ENCODE assay signal across 18 cellular contexts in the genomic region with DNA sequence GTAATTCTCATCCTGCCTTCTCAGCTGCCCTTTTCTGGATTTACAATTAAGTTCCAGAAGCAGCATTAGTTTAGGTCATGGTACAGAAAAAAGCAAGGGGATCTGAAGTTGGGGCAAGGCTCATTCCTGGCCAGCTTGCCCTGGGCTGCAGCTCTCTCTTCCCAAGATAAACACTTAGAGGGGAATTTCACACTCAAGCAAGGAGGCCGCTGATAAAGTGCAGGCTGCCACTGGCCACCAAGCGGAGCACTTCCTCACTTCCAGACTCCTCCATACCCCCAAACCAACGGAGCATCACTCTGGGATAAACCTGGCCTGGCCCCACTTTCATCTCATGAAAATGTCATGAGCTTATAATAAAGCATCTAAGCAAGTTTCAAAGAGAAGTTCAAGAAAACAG.
"Had no signal": no experiment of that assay in that cellular context is flagged by ENCODE, and none has a peak within 500 bp of the region (broad histone marks: within the 10 kb centered on the region; RNA-seq: fewer than 3 reads in every experiment).

No MANE protein-coding gene starts in this region.

- H3K9me3 Mint-ChIP-seq: activated B cell treated with CpG ODN at 0.5 μM for 24 hours; activated CD4-positive, alpha-beta memory T cell treated with anti-CD3 and anti-CD28 coated beads for 36 hours; activated naive CD8-positive, alpha-beta T cell treated with anti-CD3 and anti-CD28 coated beads for 36 hours; activated T-helper 17 cell treated with anti-CD3 and anti-CD28 coated beads, Interleukin-2, amount 50 U/mL, for 72 hours; T-helper 2 cell treated with Interferon-gamma antibody and Interleukin-4, amounts not matched to agents 5 μg/mL and 100 μg/mL, for 36 hours had no signal

- H3K4me1 ChIP-seq: parathyroid adenoma, thyroid gland had no signal

- H3K4me3 ChIP-seq: hepatocyte, mucosa of descending colon, thyroid gland had no signal

- H3K9me3 ChIP-seq: mucosa of descending colon, thyroid gland had no signal

- H3K4me1 Mint-ChIP-seq: activated B cell treated with CpG ODN at 0.5 μM for 24 hours; activated CD8-positive, alpha-beta memory T cell treated with anti-CD3 and anti-CD28 coated beads, Interleukin-2, amount 10 ng/mL, durations not matched to agents 7 days and 5 days; activated naive CD8-positive, alpha-beta T cell treated with anti-CD3 and anti-CD28 coated beads for 36 hours; activated T-helper 17 cell treated with anti-CD3 and anti-CD28 coated beads, Interleukin-2, amount 50 U/mL, for 72 hours; naive B cell had no signal

- H3K27ac ChIP-seq: hepatocyte, parathyroid adenoma, thyroid gland had no signal

- H3K27me3 Mint-ChIP-seq: activated CD4-positive, alpha-beta memory T cell treated with anti-CD3 and anti-CD28 coated beads for 36 hours; activated CD8-positive, alpha-beta memory T cell treated with anti-CD3 and anti-CD28 coated beads, Interleukin-2, amount 10 ng/mL, durations not matched to agents 7 days and 5 days; activated naive CD8-positive, alpha-beta T cell treated with anti-CD3 and anti-CD28 coated beads for 36 hours; activated T-helper 17 cell treated with anti-CD3 and anti-CD28 coated beads, Interleukin-2, amount 50 U/mL, for 72 hours had no signal

- ATAC-seq: activated CD8-positive, alpha-beta memory T cell treated with anti-CD3 and anti-CD28 coated beads, Interleukin-2, amount 10 ng/mL, durations not matched to agents 7 days and 5 days; activated T-helper 17 cell treated with anti-CD3 and anti-CD28 coated beads, Interleukin-2, amount 50 U/mL, for 72 hours; left ventricle myocardium superior; mucosa of descending colon had no signal

- H3K36me3 ChIP-seq: thyroid gland had no signal

- H3K27ac Mint-ChIP-seq: activated B cell treated with CpG ODN at 0.5 μM for 24 hours; activated CD4-positive, alpha-beta memory T cell treated with anti-CD3 and anti-CD28 coated beads for 36 hours; activated CD8-positive, alpha-beta memory T cell treated with anti-CD3 and anti-CD28 coated beads, Interleukin-2, amount 10 ng/mL, durations not matched to agents 7 days and 5 days; activated naive CD8-positive, alpha-beta T cell treated with anti-CD3 and anti-CD28 coated beads for 36 hours; activated T-helper 17 cell treated with anti-CD3 and anti-CD28 coated beads, Interleukin-2, amount 50 U/mL, for 72 hours; naive B cell; T-helper 2 cell treated with Interferon-gamma antibody and Interleukin-4, amounts not matched to agents 5 μg/mL and 100 μg/mL, for 36 hours had no signal

- DNase-seq: activated B cell treated with CpG ODN at 0.5 μM for 24 hours; activated CD4-positive, alpha-beta memory T cell treated with anti-CD3 and anti-CD28 coated beads for 36 hours; activated CD4-positive, alpha-beta T cell treated with anti-CD3 and anti-CD28 coated beads for 4 hours; activated CD8-positive, alpha-beta memory T cell treated with anti-CD3 and anti-CD28 coated beads, Interleukin-2, amount 10 ng/mL, durations not matched to agents 7 days and 5 days; activated naive CD4-positive, alpha-beta T cell; activated naive CD8-positive, alpha-beta T cell treated with anti-CD3 and anti-CD28 coated beads for 36 hours; activated T-cell treated with anti-CD3 and anti-CD28 coated beads, Interleukin-2, amount 50 U/mL, for 1 hour; amniotic stem cell; effector CD8-positive, alpha-beta T cell; left ventricle myocardium superior; mucosa of descending colon; naive B cell; stimulated activated naive CD4-positive, alpha-beta T cell; thyroid gland had no signal

- H3K27me3 ChIP-seq: hepatocyte, thyroid gland had no signal

- H3K9ac ChIP-seq: parathyroid adenoma had no signal

- H3K4me3 Mint-ChIP-seq: activated B cell treated with CpG ODN at 0.5 μM for 24 hours; activated CD4-positive, alpha-beta memory T cell treated with anti-CD3 and anti-CD28 coated beads for 36 hours; activated CD8-positive, alpha-beta memory T cell treated with anti-CD3 and anti-CD28 coated beads, Interleukin-2, amount 10 ng/mL, durations not matched to agents 7 days and 5 days; activated naive CD8-positive, alpha-beta T cell treated with anti-CD3 and anti-CD28 coated beads for 36 hours; activated T-helper 17 cell treated with anti-CD3 and anti-CD28 coated beads, Interleukin-2, amount 50 U/mL, for 72 hours; naive B cell; T-helper 2 cell treated with Interferon-gamma antibody and Interleukin-4, amounts not matched to agents 5 μg/mL and 100 μg/mL, for 36 hours had no signal

- H3K36me3 Mint-ChIP-seq: activated CD4-positive, alpha-beta memory T cell treated with anti-CD3 and anti-CD28 coated beads for 36 hours; activated CD8-positive, alpha-beta memory T cell treated with anti-CD3 and anti-CD28 coated beads, Interleukin-2, amount 10 ng/mL, durations not matched to agents 7 days and 5 days; activated naive CD8-positive, alpha-beta T cell treated with anti-CD3 and anti-CD28 coated beads for 36 hours; naive B cell had no signal
